ENCODE assay signal across 15 cellular contexts in the genomic region with DNA sequence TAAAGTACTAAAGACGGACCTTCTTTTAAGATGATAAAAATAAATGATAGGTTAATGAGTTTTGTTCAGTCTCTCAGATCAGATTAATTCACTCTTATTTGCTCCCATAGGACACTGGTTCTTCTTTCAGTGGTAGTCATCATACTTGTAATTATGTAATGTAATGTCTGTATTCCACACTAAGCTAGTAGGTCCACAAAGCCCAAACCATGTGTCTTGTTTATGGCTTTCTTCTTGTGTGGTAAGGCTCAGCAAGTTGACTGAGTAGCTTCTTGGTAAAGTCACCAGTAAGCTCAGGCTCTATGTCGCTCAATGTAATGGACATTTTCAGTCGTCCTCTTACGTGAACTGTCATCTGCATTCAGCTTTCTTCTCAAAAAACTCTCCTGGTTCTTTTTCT. TPM values are rescaled to one million over a fixed set of nuclear protein-coding genes. Genes with fewer than 3 reads are reported as not detected.
A peak's percentile ranks its signal among the peaks of the same experiment; 100 is the strongest.
DNase-seq lines count a peak whose midpoint lies in the region; ATAC-seq and TF ChIP-seq lines count a peak whose summit lies in the region.
"Had no signal": no experiment of that assay in that cellular context is flagged by ENCODE, and none has a peak within 500 bp of the region (broad histone marks: within the 10 kb centered on the region; RNA-seq: fewer than 3 reads in every experiment).

No MANE protein-coding gene starts in this region.

- POLR2A ChIA-PET in activated B cell treated with CpG ODN at 0.5 μM for 24 hours (lab: Charles Lee) = interaction anchor here (1.7 to 5.1 kb wide), 2 partner anchors 12 to 891 kb away, joined by 4 to 164 read pairs; a partner anchor contains a TSS

- TF ChIP-seq CTCF in activated B cell treated with CpG ODN at 0.5 μM for 24 hours (IDR thresholded peaks at IDR 0.05) = no peak

- ATAC-seq in stimulated activated naive CD8-positive, alpha-beta T cell treated with anti-CD3 and anti-CD28 coated beads, Interleukin-15, Interleukin-2, amounts not matched to agents 100 U/mL and 50 U/mL, for 24 hours = no peak
- ATAC-seq in activated B cell treated with CpG ODN at 0.5 μM for 24 hours (ENCODE audit: low read depth) (no peak), naive B cell (ENCODE audit: low read depth in 2 of 2) (no peak), GM18520 (IDR thresholded peaks at IDR 0.05; ENCODE audit: unreplicated experiment) (no peak)

- H3K4me1 Mint-ChIP-seq in stimulated activated naive CD8-positive, alpha-beta T cell treated with anti-CD3 and anti-CD28 coated beads, Interleukin-15, Interleukin-2, amounts not matched to agents 100 ng/mL and 50 ng/mL, for 24 hours (ENCODE audit: low read depth) = peaks cover 59% of the 10 kb centered on the region
- H3K4me1 Mint-ChIP-seq in activated B cell treated with CpG ODN at 0.5 μM for 24 hours (peaks cover 60% of the 10 kb centered on the region), naive B cell (peaks cover 43 to 53% (median 46%) of the 10 kb centered on the region in 3 donors)

- CTCF ChIA-PET in activated B cell treated with CpG ODN at 0.5 μM for 24 hours (lab: Charles Lee) = interaction anchor here (5.0 kb wide), 1 partner anchor 12 kb away, joined by 37 read pairs; no protein-coding TSS in a partner anchor

- intact Hi-C loops in activated B cell treated with CpG ODN at 0.5 μM for 24 hours (cut with micrococcal nuclease) = loop anchor here (10.0 kb wide), 1 partner anchor 1709 kb away; no protein-coding TSS in a partner anchor

- no peaks in the 10 kb centered on the region for H3K27me3 Mint-ChIP-seq in stimulated activated naive CD8-positive, alpha-beta T cell treated with anti-CD3 and anti-CD28 coated beads, Interleukin-15, Interleukin-2, amounts not matched to agents 100 ng/mL and 50 ng/mL, for 24 hours
- H3K27me3 Mint-ChIP-seq in activated B cell treated with CpG ODN at 0.5 μM for 24 hours (no peaks in the 10 kb centered on the region), naive B cell (no peaks in the 10 kb centered on the region)
- H3K27me3 Mint-ChIP-seq: activated CD4-positive, alpha-beta memory T cell treated with anti-CD3 and anti-CD28 coated beads for 36 hours had no signal

- H3K36me3 Mint-ChIP-seq in stimulated activated naive CD8-positive, alpha-beta T cell treated with anti-CD3 and anti-CD28 coated beads, Interleukin-15, Interleukin-2, amounts not matched to agents 100 ng/mL and 50 ng/mL, for 24 hours (ENCODE audit: low read depth) = peaks cover 41% of the 10 kb centered on the region
- H3K36me3 Mint-ChIP-seq in activated B cell treated with CpG ODN at 0.5 μM for 24 hours (ENCODE audit: low read depth) (peaks cover 29% of the 10 kb centered on the region), naive B cell (peaks cover 9 to 18% of the 10 kb centered on the region in 2 donors)

- peak overlapping the region; percentile 27 for H3K4me3 Mint-ChIP-seq in stimulated activated naive CD8-positive, alpha-beta T cell treated with anti-CD3 and anti-CD28 coated beads, Interleukin-15, Interleukin-2, amounts not matched to agents 100 ng/mL and 50 ng/mL, for 24 hours
- peak overlapping the region; percentile 98 for H3K4me3 Mint-ChIP-seq in activated B cell treated with CpG ODN at 0.5 μM for 24 hours
- peak overlapping the region in 5 of 8 donors; percentile 27 to 99 (median 91) for H3K4me3 Mint-ChIP-seq in naive B cell
- H3K4me3 Mint-ChIP-seq: activated CD4-positive, alpha-beta memory T cell treated with anti-CD3 and anti-CD28 coated beads for 36 hours; activated T-helper 1 cell treated with anti-CD3 and anti-CD28 coated beads, Interleukin-12 subunit alpha, Interleukin-12 subunit beta, Interleukin-2, Interleukin-4 antibody, amounts not matched to agents 30 ng/mL and 10 ng/mL and 1 ng/mL, durations not matched to agents 14 hours and 24 hours and 36 hours had no signal

- H3K9me3 Mint-ChIP-seq in stimulated activated naive CD8-positive, alpha-beta T cell treated with anti-CD3 and anti-CD28 coated beads, Interleukin-15, Interleukin-2, amounts not matched to agents 100 ng/mL and 50 ng/mL, for 24 hours = peaks cover 4% of the 10 kb centered on the region
- H3K9me3 Mint-ChIP-seq in activated B cell treated with CpG ODN at 0.5 μM for 24 hours = no peaks in the 10 kb centered on the region
- H3K9me3 Mint-ChIP-seq in naive B cell = no peaks in the 10 kb centered on the region
- H3K9me3 Mint-ChIP-seq: activated CD4-positive, alpha-beta memory T cell treated with anti-CD3 and anti-CD28 coated beads for 36 hours; activated T-helper 1 cell treated with anti-CD3 and anti-CD28 coated beads, Interleukin-12 subunit alpha, Interleukin-12 subunit beta, Interleukin-2, Interleukin-4 antibody, amounts not matched to agents 30 ng/mL and 10 ng/mL and 1 ng/mL, durations not matched to agents 14 hours and 24 hours and 36 hours had no signal

- H3K27ac Mint-ChIP-seq in stimulated activated naive CD8-positive, alpha-beta T cell treated with anti-CD3 and anti-CD28 coated beads, Interleukin-15, Interleukin-2, amounts not matched to agents 100 ng/mL and 50 ng/mL, for 24 hours = peak overlapping the region; percentile 4
- H3K27ac Mint-ChIP-seq in activated B cell treated with CpG ODN at 0.5 μM for 24 hours = peak overlapping the region; percentile 98
- peak overlapping the region in 5 of 6 donors; percentile 1 to 98 (median 34) for H3K27ac Mint-ChIP-seq in naive B cell
- H3K27ac Mint-ChIP-seq: activated CD4-positive, alpha-beta memory T cell treated with anti-CD3 and anti-CD28 coated beads for 36 hours had no signal

- no peak for DNase-seq in stimulated activated naive CD8-positive, alpha-beta T cell treated with anti-CD3 and anti-CD28 coated beads, Interleukin-15, Interleukin-2, amounts not matched to agents 100 U/mL and 50 U/mL, for 24 hours
- no peak for DNase-seq in activated B cell treated with CpG ODN at 0.5 μM for 24 hours
- no peak for DNase-seq in naive B cell
- no peak for DNase-seq in retina
- DNase-seq in stimulated activated CD4-positive, alpha-beta T cell treated with anti-CD3 and anti-CD28 coated beads, Interleukin-15, amount 100 ng/mL, for 24 hours = no peak
- no peak for DNase-seq in NCI-H1694 (lab: John Stamatoyannopoulos, UW)
- DNase-seq: activated CD4-positive, alpha-beta memory T cell treated with anti-CD3 and anti-CD28 coated beads for 36 hours; Kasumi-1; NCI-H187 treated with DMSO at 0.1 percent for 48 hours; NCI-H526 treated with DMSO at 0.1 percent for 48 hours; Right ventricle myocardium superior; upper lobe of left lung had no signal

RNA-seq across cellular contexts. Expression of a gene that starts 2.5 kb away (rescaled TPM):
- total RNA-seq in activated B cell treated with CpG ODN at 0.5 μM for 24 hours = 38.0 and 42.3 TPM in 2 replicates
- polyA plus RNA-seq in naive B cell (ENCODE audit: low read depth in 6 of 6) = 100 to 1,000 TPM in 1 of 6 donors, 10 to 100 TPM in 5; 59.0 to 101 (median 67.6) TPM

Comparison
In these comparisons a context has a peak if more than half of its experiments do, and no peak if none do; other contexts are left out.
1. H3K27ac Mint-ChIP-seq: peak in every context shown above with its lines; median percentile 98 in activated B cell treated with CpG ODN at 0.5 μM for 24 hours; 34 in naive B cell; 4 in stimulated activated naive CD8-positive, alpha-beta T cell treated with anti-CD3 and anti-CD28 coated beads, Interleukin-15, Interleukin-2, amounts not matched to agents 100 ng/mL and 50 ng/mL, for 24 hours.
2. H3K4me3 Mint-ChIP-seq: peak in every context shown above with its lines; median percentile 98 in activated B cell treated with CpG ODN at 0.5 μM for 24 hours; 91 in naive B cell; 27 in stimulated activated naive CD8-positive, alpha-beta T cell treated with anti-CD3 and anti-CD28 coated beads, Interleukin-15, Interleukin-2, amounts not matched to agents 100 ng/mL and 50 ng/mL, for 24 hours.